8 cellular contexts compared by ENCODE assay signal in the genomic region with DNA sequence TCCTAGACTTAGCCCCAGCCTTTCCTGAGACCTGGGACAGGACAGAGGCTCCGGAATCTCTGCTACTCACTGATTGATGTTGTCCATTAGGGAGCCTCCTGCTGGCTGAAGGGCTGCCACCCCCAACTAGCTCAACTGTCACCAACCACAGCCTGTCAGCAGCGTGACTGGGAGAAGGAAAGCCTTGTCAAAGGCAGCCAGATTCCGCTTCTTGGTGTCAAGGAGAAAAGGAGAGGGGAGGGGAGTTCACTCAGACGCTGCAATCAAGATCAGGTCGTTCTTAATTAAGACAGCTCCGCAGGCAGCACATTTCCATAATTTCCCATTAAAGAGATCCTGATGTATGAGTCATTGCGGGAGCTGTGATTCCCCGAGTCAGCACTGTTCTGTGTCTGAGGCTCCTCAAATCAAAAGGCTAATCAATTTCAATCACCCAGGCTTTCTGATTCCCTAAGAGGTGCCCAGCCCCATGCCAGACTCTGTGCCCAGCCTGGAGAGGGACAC.
DNase-seq lines count a peak whose midpoint lies in the region; ATAC-seq and TF ChIP-seq lines count a peak whose summit lies in the region.

No MANE protein-coding gene starts in this region.

- no peaks in the 10 kb centered on the region for H3K36me3 Mint-ChIP-seq in immature natural killer cell

- no peak overlapping the region for H3K4me3 Mint-ChIP-seq in immature natural killer cell

- H3K27me3 ChIP-seq in spleen (replicated peaks in 1 of 7) = peaks cover 0 to 34% (median 5%) of the 10 kb centered on the region in 7 donors

- intact Hi-C loops in spleen (cut with DNase I; ENCODE audit: low total_unique reads) = no loop called here

- TF ChIP-seq CTCF in epithelial cell of esophagus (IDR thresholded peaks at IDR 0.05; ENCODE audit: insufficient read depth, low read depth, low read length, missing control alignments) = peak; percentile 42
- peak in 3 of 11 experiments; percentile 14 to 28 (median 16) for TF ChIP-seq CTCF in spleen (IDR thresholded peaks at IDR 0.05 in 8 of 11, conservative IDR thresholded peaks at IDR 0.05 in 3 of 11)

- H3K27ac ChIP-seq in spleen = no peak overlapping the region

- H3K4me1 Mint-ChIP-seq in immature natural killer cell = no peaks in the 10 kb centered on the region

- no peaks in the 10 kb centered on the region for H3K9me3 Mint-ChIP-seq in immature natural killer cell

- DNase-seq in CD1c-positive myeloid dendritic cell (ENCODE audit: extremely low spot score) = peak; percentile 41
- peak; percentile 36 for DNase-seq in NCI-H146 treated with DMSO at 0.1 percent for 48 hours (lab: John Stamatoyannopoulos, UW; ENCODE audit: unreplicated experiment)
- DNase-seq in epithelial cell of esophagus (ENCODE audit: low read depth) = peak; percentile 46
- DNase-seq in myocyte (ENCODE audit: low read depth) = peak; percentile 69
- DNase-seq in immature natural killer cell = no peak
- no peak for DNase-seq in spleen

- 15 to 26% (median 20%) methylated on average over 7 to 8 of the region's 8 CpGs for WGBS in spleen, 5 donors

- ATAC-seq in GM21786 (IDR thresholded peaks at IDR 0.05; ENCODE audit: unreplicated experiment) (no peak), HG03571 (IDR thresholded peaks at IDR 0.05; ENCODE audit: unreplicated experiment) (no peak)

- peaks cover 0 to 18% (median 2%) of the 10 kb centered on the region in 6 donors for H3K4me1 ChIP-seq in spleen

- no peaks in the 10 kb centered on the region for H3K36me3 ChIP-seq in spleen

- H3K27ac Mint-ChIP-seq in immature natural killer cell = no peak overlapping the region

- H3K4me3 ChIP-seq in epithelial cell of esophagus (ENCODE audit: low read length) (no peak overlapping the region), spleen (no peak overlapping the region)

- peaks cover 0 to 17% (median 3%) of the 10 kb centered on the region in 3 donors for H3K27me3 Mint-ChIP-seq in immature natural killer cell (ENCODE audit: low read depth in 3 of 3)

- no peaks in the 10 kb centered on the region for H3K9me3 ChIP-seq in spleen

- no peak for TF ChIP-seq POLR2A in spleen (IDR thresholded peaks at IDR 0.05)

Comparison
In these comparisons a context has a peak if more than half of its experiments do, and no peak if none do; other contexts are left out.
1. DNase-seq: peak in CD1c-positive myeloid dendritic cell (single experiment), NCI-H146 treated with DMSO at 0.1 percent for 48 hours (single experiment), epithelial cell of esophagus (single experiment) and myocyte (single experiment); none in immature natural killer cell (0 of 3) and spleen (single experiment).